23 cellular contexts compared by ENCODE assay signal in the genomic region with DNA sequence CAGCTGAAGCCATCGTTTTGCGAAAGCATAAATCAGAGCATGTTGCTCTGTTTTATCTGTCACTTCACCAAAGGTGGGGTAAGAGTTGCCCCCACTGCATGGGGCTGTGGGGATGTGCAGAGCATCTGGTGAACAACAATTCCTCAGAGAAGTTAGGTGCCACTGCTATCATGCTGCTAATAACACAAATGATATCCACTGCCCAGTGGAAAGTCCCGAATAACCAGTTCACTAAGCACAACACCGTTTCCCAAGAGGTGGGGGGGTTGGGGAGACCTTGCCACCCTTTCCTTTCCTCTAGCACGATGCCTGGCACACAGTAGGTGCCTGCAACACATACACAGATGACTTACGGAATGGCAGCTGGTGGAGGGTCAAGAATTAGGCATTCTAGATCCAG. TPM values are rescaled to one million over a fixed set of nuclear protein-coding genes. Genes with fewer than 3 reads are reported as not detected.
A peak's percentile ranks its signal among the peaks of the same experiment; 100 is the strongest.
DNase-seq lines count a peak whose midpoint lies in the region; ATAC-seq and TF ChIP-seq lines count a peak whose summit lies in the region.
"Had no signal": no experiment of that assay in that cellular context is flagged by ENCODE, and none has a peak within 500 bp of the region (broad histone marks: within the 10 kb centered on the region; RNA-seq: fewer than 3 reads in every experiment).

No MANE protein-coding gene starts in this region.

- TF ChIP-seq CTCF in left ventricle myocardium inferior (IDR thresholded peaks at IDR 0.05; ENCODE audit: borderline replicate concordance) (no peak), fibroblast of lung (conservative IDR thresholded peaks at IDR 0.05 in 1 of 2, IDR thresholded peaks at IDR 0.05 in 1 of 2; ENCODE audit: low read depth in 1 of 2, low read length in 2 of 2) (no peak), prostate gland (IDR thresholded peaks at IDR 0.05) (no peak)

- peak overlapping the region; percentile 82 for H2AFZ ChIP-seq in fibroblast of lung (ENCODE audit: low read length)

- no peaks in the 10 kb centered on the region for H3K36me3 ChIP-seq in left ventricle myocardium inferior
- no peaks in the 10 kb centered on the region for H3K36me3 ChIP-seq in fibroblast of lung (ENCODE audit: control insufficient read depth, insufficient read depth, low read length)
- no peaks in the 10 kb centered on the region for H3K36me3 ChIP-seq in prostate gland
- H3K36me3 ChIP-seq in urinary bladder (ENCODE audit: insufficient read depth): no peaks in the 10 kb centered on the region
- H3K36me3 ChIP-seq: neutrophil, SJSA1 had no signal

- H3K27ac ChIP-seq in left ventricle myocardium inferior (replicated peaks) (peak overlapping the region; percentile 92), fibroblast of lung (ENCODE audit: insufficient read depth, low read length) (peak overlapping the region; percentile 77), prostate gland (peak overlapping the region; percentile 50 to 71), urinary bladder (ENCODE audit: low read depth) (peak overlapping the region; percentile 3)
- H3K27ac ChIP-seq: neutrophil had no signal

- peak overlapping the region; percentile 26 for H3K4me2 ChIP-seq in fibroblast of lung (ENCODE audit: extremely low read depth, insufficient read depth, low read length)

- H3K9me3 ChIP-seq in left ventricle myocardium inferior (replicated peaks) (no peaks in the 10 kb centered on the region), fibroblast of lung (ENCODE audit: control insufficient read depth, insufficient read depth, low read depth, low read length) (no peaks in the 10 kb centered on the region), prostate gland (no peaks in the 10 kb centered on the region)
- H3K9me3 ChIP-seq: mucosa of descending colon, neutrophil had no signal

- 57% methylated on average over 6 of the region's 6 CpGs for WGBS in prostate gland
- WGBS in urinary bladder: 70% methylated on average over 6 of the region's 6 CpGs

- no peak for TF ChIP-seq POLR2A in prostate gland (IDR thresholded peaks at IDR 0.05)

- ATAC-seq in left ventricle myocardium superior (no peak), GM21619 (IDR thresholded peaks at IDR 0.05; ENCODE audit: unreplicated experiment) (no peak)

- H3K79me2 ChIP-seq in fibroblast of lung (ENCODE audit: control insufficient read depth, insufficient read depth, low read length): no peaks in the 10 kb centered on the region

- DNase-seq in left ventricle myocardium inferior (no peak), left ventricle myocardium superior (no peak), fibroblast of lung (ENCODE audit: low read depth in 2 of 2) (no peak), prostate gland (ENCODE audit: low spot score) (no peak), NOMO-1 treated with dmso at 0.1 percent for 144 hours (lab: John Stamatoyannopoulos, UW; ENCODE audit: unreplicated experiment) (no peak)
- DNase-seq in activated T-cell treated with anti-CD3 and anti-CD28 coated beads, Interleukin-2, amount 50 U/mL, for 48 hours: no peak
- DNase-seq: ACHN; activated CD4-positive, alpha-beta memory T cell treated with anti-CD3 and anti-CD28 coated beads, Interleukin-2, amount 10 ng/mL, durations not matched to agents 7 days and 5 days; left colon; mucosa of descending colon; NCI-H526 treated with DMSO at 0.1 percent for 48 hours; OCI-M1; stimulated activated CD4-positive, alpha-beta T cell treated with anti-CD3 and anti-CD28 coated beads, Interleukin-1b, Interleukin-23, amount 100 ng/mL, for 48 hours; stimulated activated naive CD4-positive, alpha-beta T cell treated with Interleukin-2 at 50 U/mL for 16 hours; T-helper 2 cell had no signal

- H3K27me3 ChIP-seq in left ventricle myocardium inferior (ENCODE audit: low read depth) (no peaks in the 10 kb centered on the region), fibroblast of lung (ENCODE audit: control insufficient read depth, insufficient read depth, low read length) (no peaks in the 10 kb centered on the region), prostate gland (replicated peaks; ENCODE audit: insufficient read depth) (no peaks in the 10 kb centered on the region)
- H3K27me3 ChIP-seq: neutrophil, SJSA1 had no signal

- H3K9ac ChIP-seq in fibroblast of lung (ENCODE audit: insufficient read depth, low read length): no peak overlapping the region

- peaks cover 51% of the 10 kb centered on the region for H3K4me1 ChIP-seq in left ventricle myocardium inferior
- peaks cover 25% of the 10 kb centered on the region for H3K4me1 ChIP-seq in fibroblast of lung (ENCODE audit: control insufficient read depth, extremely low read depth, insufficient read depth, low read length)
- peaks cover 22% of the 10 kb centered on the region for H3K4me1 ChIP-seq in prostate gland (replicated peaks)
- no peaks in the 10 kb centered on the region for H3K4me1 ChIP-seq in urinary bladder (ENCODE audit: insufficient read depth)

- H4K20me1 ChIP-seq in fibroblast of lung (ENCODE audit: control insufficient read depth, extremely low read depth, insufficient read depth, low read length): no peaks in the 10 kb centered on the region

- intact Hi-C loops in left ventricle myocardium inferior (cut with micrococcal nuclease): no loop called here
- intact Hi-C loops in left ventricle myocardium superior (cut with micrococcal nuclease): loop anchor here (2.0 kb wide), 1 partner anchor 59 kb away; no protein-coding TSS in a partner anchor
- intact Hi-C loops in prostate gland (cut with DNase I): loop anchor here (2.0 to 10.0 kb wide), 3 partner anchors 51 to 193 kb away; partner anchors contain the start of genes FAM107A and PDHB

- H3K4me3 ChIP-seq in left ventricle myocardium inferior: no peak overlapping the region
- no peak overlapping the region for H3K4me3 ChIP-seq in fibroblast of lung (replicated peaks in 1 of 4; ENCODE audit: control extremely low read depth in 1 of 4, insufficient read depth in 1 of 4, low read depth in 3 of 4, low read length in 4 of 4)
- H3K4me3 ChIP-seq in prostate gland: no peak overlapping the region
- no peak overlapping the region for H3K4me3 ChIP-seq in urinary bladder (ENCODE audit: low read depth, low read length)
- H3K4me3 ChIP-seq: mucosa of descending colon, SJSA1 had no signal

RNA-seq across cellular contexts. Expression of gene FAM3D, which starts 38.6 kb away (rescaled TPM):
- total RNA-seq in left ventricle myocardium inferior: 0.16 TPM
- not detected for total RNA-seq in left ventricle myocardium superior
- total RNA-seq in fibroblast of lung: not detected in 2 replicates
- not detected in 2 replicates for polyA plus RNA-seq in fibroblast of lung
- not detected in 2 replicates for polyA plus RNA-seq in fibroblast of lung (2012)
- not detected in 2 replicates for polyA minus RNA-seq in fibroblast of lung (ENCODE audit: low replicate concordance)
- total RNA-seq in prostate gland: 10 to 100 TPM in 1 of 2 donors, 1 to 10 TPM in 1; 4.7 to 11.6 TPM
- total RNA-seq in urinary bladder: 6.5 TPM
- polyA plus RNA-seq in urinary bladder: 2.1 TPM
- total RNA-seq: activated CD4-positive, alpha-beta memory T cell treated with anti-CD3 and anti-CD28 coated beads, Interleukin-2, amount 10 ng/mL, durations not matched to agents 7 days and 5 days; astrocyte; chondrocyte; sciatic nerve; SJSA1 had no signal

RNA-seq across cellular contexts. Expression of gene FAM107A, which starts 50.8 kb away (rescaled TPM):
- 115 TPM for total RNA-seq in left ventricle myocardium inferior
- total RNA-seq in left ventricle myocardium superior: 78.0 TPM
- total RNA-seq in fibroblast of lung: under 0.01 TPM in 2 replicates
- polyA plus RNA-seq in fibroblast of lung: 0.02 and 0.16 TPM in 2 replicates
- 0.05 and 0.12 TPM in 2 replicates for polyA plus RNA-seq in fibroblast of lung (2012)
- 0.20 TPM in 1 of 2 replicates, not detected in the other for polyA minus RNA-seq in fibroblast of lung (ENCODE audit: low replicate concordance)
- total RNA-seq in prostate gland: 10 to 100 TPM; 54.5 to 80.2 TPM
- 9.8 TPM for total RNA-seq in urinary bladder
- polyA plus RNA-seq in urinary bladder: 152 TPM
- total RNA-seq: activated CD4-positive, alpha-beta memory T cell treated with anti-CD3 and anti-CD28 coated beads, Interleukin-2, amount 10 ng/mL, durations not matched to agents 7 days and 5 days; astrocyte; chondrocyte; SJSA1 had no signal
- polyA plus RNA-seq: CD14-positive monocyte had no signal

Comparison
In these comparisons a context has a peak if more than half of its experiments do, and no peak if none do; other contexts are left out.
1. H3K27ac ChIP-seq: peak in every context shown above with its lines; median percentile 92 in left ventricle myocardium inferior; 77 in fibroblast of lung; 60 in prostate gland; 3 in urinary bladder.
2. RNA of gene FAM107A, which starts 50.8 kb away (total RNA-seq): 115 TPM in left ventricle myocardium inferior (single experiment), 54.5 to 80.2 TPM in prostate gland, 78.0 TPM in left ventricle myocardium superior (single experiment) and 9.8 TPM in urinary bladder (single experiment); under 0.01 TPM in fibroblast of lung; every median in the first group is over 10 times any median in the second.